ENCODE assay signal across 4 cellular contexts in genomic region chr7:133408212-133408611, GRCh38.
TF ChIP-seq lines count a peak whose summit lies in the region.

No MANE protein-coding gene starts in this region.

TF ChIP-seq in GM12891, 5 proteins besides CTCF, POLR2A, EP300 and RAD21:
- no peak for TF ChIP-seq SPI1 (IDR thresholded peaks at IDR 0.05; ENCODE audit: low read depth, low read length)
- no peak for TF ChIP-seq PAX5 (IDR thresholded peaks at IDR 0.05; ENCODE audit: insufficient read depth, low read length, severe bottlenecking)
- no peak for TF ChIP-seq TAF1 (IDR thresholded peaks at IDR 0.05; ENCODE audit: low read depth, low read length)
- TF ChIP-seq POU2F2 (IDR thresholded peaks at IDR 0.05; ENCODE audit: low read depth, low read length) = no peak
- TF ChIP-seq POLR2AphosphoS5 (IDR thresholded peaks at IDR 0.05; ENCODE audit: low read depth, low read length) = no peak

TF ChIP-seq in HEK293, 187 proteins besides CTCF, POLR2A, EP300 and RAD21 (continues in another document):
- TF ChIP-seq BCL11B (tag by site-specific recombination; IDR thresholded peaks at IDR 0.05; ENCODE audit: low read depth) (no peak), ZNF37A (tag by site-specific recombination; IDR thresholded peaks at IDR 0.05) (no peak), ZNF610 (tag by site-specific recombination; IDR thresholded peaks at IDR 0.05; ENCODE audit: borderline replicate concordance) (no peak), ZSCAN4 (tag by site-specific recombination; IDR thresholded peaks at IDR 0.05) (no peak), WT1 (tag by site-specific recombination; IDR thresholded peaks at IDR 0.05) (no peak), ZNF311 (tag by site-specific recombination; IDR thresholded peaks at IDR 0.05; ENCODE audit: borderline replicate concordance) (no peak), ZNF747 (tag by site-specific recombination; IDR thresholded peaks at IDR 0.05) (0 out of 2 replicates have a peak, but pooled peaks have one; percentile 57), RBAK (tag by site-specific recombination; IDR thresholded peaks at IDR 0.05) (no peak), ZNF140 (tag by site-specific recombination; IDR thresholded peaks at IDR 0.05) (no peak), ZNF513 (tag by site-specific recombination; IDR thresholded peaks at IDR 0.05) (peak; percentile 34; the same call in 1 of the 2 replicates), ZNF19 (tag by site-specific recombination; IDR thresholded peaks at IDR 0.05; ENCODE audit: low read depth) (no peak), ZNF214 (tag by site-specific recombination; IDR thresholded peaks at IDR 0.05; ENCODE audit: borderline replicate concordance) (no peak), ZBTB6 (tag by site-specific recombination; IDR thresholded peaks at IDR 0.05) (peak; percentile 95), ZNF266 (tag by site-specific recombination; IDR thresholded peaks at IDR 0.05; ENCODE audit: low read depth) (no peak), ZNF132 (tag by site-specific recombination; IDR thresholded peaks at IDR 0.05; ENCODE audit: borderline replicate concordance) (no peak), ZIC2 (tag by site-specific recombination; IDR thresholded peaks at IDR 0.05) (no peak), ZNF426 (tag by site-specific recombination; IDR thresholded peaks at IDR 0.05) (no peak), GLIS1 (tag by site-specific recombination; IDR thresholded peaks at IDR 0.05) (no peak)

TF ChIP-seq in K562, 482 proteins besides CTCF, POLR2A, EP300 and RAD21 (continues in another document):
- no peak for TF ChIP-seq PRMT5 (CRISPR knock-in tag; IDR thresholded peaks at IDR 0.05)
- TF ChIP-seq SPI1 (IDR thresholded peaks at IDR 0.05; ENCODE audit: borderline replicate concordance, low read depth, low read length) = no peak
- no peak for TF ChIP-seq ZBTB1 (CRISPR knock-in tag; IDR thresholded peaks at IDR 0.05; ENCODE audit: borderline replicate concordance, low read depth)
- no peak for TF ChIP-seq MEF2A (IDR thresholded peaks at IDR 0.05; ENCODE audit: control insufficient read depth, low read depth, low read length)
- 0 out of 2 replicates have a peak, but pooled peaks have one; percentile 21 for TF ChIP-seq ELF4 (CRISPR knock-in tag; IDR thresholded peaks at IDR 0.05)
- 0 out of 2 replicates have a peak, but pooled peaks have one; percentile 10 for TF ChIP-seq PHF8 (IDR thresholded peaks at IDR 0.05; ENCODE audit: borderline replicate concordance, low read length)
- no peak for TF ChIP-seq NCOR1 (IDR thresholded peaks at IDR 0.05)
- TF ChIP-seq HBP1 (CRISPR knock-in tag; IDR thresholded peaks at IDR 0.05) = peak; percentile 25; the same call in 1 of the 2 replicates
- no peak for TF ChIP-seq SMC3 (conservative IDR thresholded peaks at IDR 0.05; ENCODE audit: insufficient read depth, low read depth, low read length)
- no peak for TF ChIP-seq ZNF830 (CRISPR knock-in tag; IDR thresholded peaks at IDR 0.05)
- TF ChIP-seq ZBTB26 (CRISPR knock-in tag; IDR thresholded peaks at IDR 0.05) = 0 out of 2 replicates have a peak, but pooled peaks have one; percentile 44
- 0 out of 4 replicates have a peak, but pooled peaks of 1 of the 2 experiments have one; percentile 27 for TF ChIP-seq HDAC1 (IDR thresholded peaks at IDR 0.05)
- no peak for TF ChIP-seq TBL1XR1 (IDR thresholded peaks at IDR 0.05; ENCODE audit: low read length in 2 of 2)
- TF ChIP-seq EWSR1 (IDR thresholded peaks at IDR 0.05; ENCODE audit: borderline replicate concordance, low read depth, partially characterized antibody) = no peak
- no peak for TF ChIP-seq ETS1 (conservative IDR thresholded peaks at IDR 0.05; ENCODE audit: control insufficient read depth, low read depth, low read length)
- TF ChIP-seq MBD1 (CRISPR knock-in tag; IDR thresholded peaks at IDR 0.05) = no peak
- TF ChIP-seq ZNF449 (CRISPR knock-in tag; IDR thresholded peaks at IDR 0.05) = no peak
- 0 out of 2 replicates have a peak, but pooled peaks have one; percentile 23 for TF ChIP-seq EHMT2 (IDR thresholded peaks at IDR 0.05)
- TF ChIP-seq ARID1B (IDR thresholded peaks at IDR 0.05) = no peak
- TF ChIP-seq SRSF3 (IDR thresholded peaks at IDR 0.05; ENCODE audit: insufficient read depth, low read length) = no peak

TF ChIP-seq in H1, 55 proteins besides CTCF, POLR2A, EP300 and RAD21:
- no peak for TF ChIP-seq BRCA1 (IDR thresholded peaks at IDR 0.05; ENCODE audit: low read depth, low read length)
- no peak for TF ChIP-seq SP2 (IDR thresholded peaks at IDR 0.05; ENCODE audit: low read length)
- no peak for TF ChIP-seq SIX5 (IDR thresholded peaks at IDR 0.05; ENCODE audit: low read depth, low read length)
- no peak for TF ChIP-seq POLR2AphosphoS5 (IDR thresholded peaks at IDR 0.05; ENCODE audit: low read depth, low read length)
- TF ChIP-seq USF2 (IDR thresholded peaks at IDR 0.05; ENCODE audit: low read length) = no peak
- no peak for TF ChIP-seq BCL11A (IDR thresholded peaks at IDR 0.05; ENCODE audit: low read depth in 2 of 2, low read length in 2 of 2)
TF ChIP-seq in H1: peak in this region for 0.
